Comparison of ENCODE assay signal across 8 cellular contexts in the genomic region with DNA sequence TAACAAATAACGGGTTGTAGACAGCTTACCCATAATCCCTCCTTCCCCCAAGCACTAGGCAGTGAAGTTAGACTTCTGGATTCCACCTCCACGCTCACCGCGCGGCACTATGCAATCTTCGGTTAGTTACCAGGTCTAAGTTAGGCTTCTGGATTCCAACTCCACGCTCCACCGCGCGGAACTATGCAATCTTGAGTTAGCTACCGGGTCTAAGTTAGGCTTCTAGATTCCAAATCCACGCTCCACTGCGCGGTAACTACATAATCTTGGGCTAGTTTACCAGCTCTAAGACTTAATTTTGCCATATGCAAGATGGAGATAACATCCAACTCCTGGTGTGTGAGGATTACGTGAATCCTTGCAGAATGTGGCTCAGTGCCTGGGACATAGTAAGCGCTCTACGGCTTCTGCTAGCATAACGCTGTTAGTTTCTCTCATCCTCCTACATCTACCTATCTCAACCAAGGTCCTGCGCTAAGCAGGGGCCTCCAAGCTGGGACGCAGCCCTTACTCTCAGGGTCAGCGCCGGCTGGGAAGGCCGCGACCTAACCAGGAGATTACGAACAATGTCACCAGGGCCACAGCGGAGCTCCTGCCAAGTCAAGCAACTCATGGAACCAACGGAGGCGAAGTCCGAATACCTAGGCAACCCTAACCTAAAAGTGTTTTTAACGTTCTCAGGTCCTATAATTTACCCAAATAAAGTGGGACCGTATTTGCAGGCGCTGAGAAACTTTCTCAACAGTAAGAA. TPM values are rescaled to one million over a fixed set of nuclear protein-coding genes. Genes with fewer than 3 reads are reported as not detected.
DNase-seq lines count a peak whose midpoint lies in the region; ATAC-seq and TF ChIP-seq lines count a peak whose summit lies in the region.

No MANE protein-coding gene starts in this region.

- peaks cover 54% of the 10 kb centered on the region for H3K36me3 ChIP-seq in BE2C
- H3K36me3 ChIP-seq in duodenal mucosa (ENCODE audit: control insufficient read depth in 1 of 2, insufficient read depth in 2 of 2, low read length in 2 of 2), result peaks cover 16 to 22% of the 10 kb centered on the region in 2 donors
- peaks cover 12% of the 10 kb centered on the region for H3K36me3 ChIP-seq in mesendoderm (ENCODE audit: control insufficient read depth, insufficient read depth, low read length)
- peaks cover 30% of the 10 kb centered on the region for H3K36me3 ChIP-seq in upper lobe of right lung

- H3K4me3 ChIP-seq in BE2C (ENCODE audit: low read depth, low read length), result peak overlapping the region; percentile 99
- peak overlapping the region; percentile 95 to 96 for H3K4me3 ChIP-seq in duodenal mucosa (ENCODE audit: low read depth in 1 of 2, low read length in 2 of 2)
- H3K4me3 ChIP-seq in mesendoderm (ENCODE audit: low read length), result peak overlapping the region; percentile 55
- peak overlapping the region; percentile 95 for H3K4me3 ChIP-seq in upper lobe of right lung

- WGBS in mesendoderm (ENCODE audit: extremely low coverage, insufficient coverage, low lambda C conversion rate), result no CpG with 5 or more reads among the region's 32 CpGs

- no peak overlapping the region for H2AK5ac ChIP-seq in mesendoderm (ENCODE audit: low read length)

- TF ChIP-seq CTCF in BE2C (IDR thresholded peaks at IDR 0.05; ENCODE audit: low read depth, low read length) (no peak), upper lobe of right lung (IDR thresholded peaks at IDR 0.05) (no peak)

- peak; percentile 26 for ATAC-seq in GM19025 (IDR thresholded peaks at IDR 0.05; ENCODE audit: low read depth, unreplicated experiment)
- peak; percentile 40 for ATAC-seq in HG03139 (IDR thresholded peaks at IDR 0.05; ENCODE audit: unreplicated experiment)
- ATAC-seq in upper lobe of right lung, result peak; percentile 48

- H3K4me2 ChIP-seq in mesendoderm (ENCODE audit: low read length), result peak overlapping the region; percentile 57

- no peak overlapping the region for H2BK15ac ChIP-seq in mesendoderm (replicated peaks; ENCODE audit: low read depth)

- H3K27ac ChIP-seq in duodenal mucosa (ENCODE audit: low read depth, low read length) (peak overlapping the region; percentile 85), mesendoderm (ENCODE audit: low read depth, low read length) (peak overlapping the region; percentile 8), upper lobe of right lung (peak overlapping the region; percentile 93)

- H3K56ac ChIP-seq in mesendoderm (ENCODE audit: low read length), result peak overlapping the region; percentile 90

- H4K8ac ChIP-seq in mesendoderm (ENCODE audit: low read depth, low read length), result no peak overlapping the region

- no peak overlapping the region for H2BK120ac ChIP-seq in mesendoderm (ENCODE audit: low read depth, low read length)

- peaks cover 3% of the 10 kb centered on the region for H3K79me1 ChIP-seq in mesendoderm (ENCODE audit: low read length)

- H3K18ac ChIP-seq in mesendoderm (ENCODE audit: low read length), result no peak overlapping the region

- no peak overlapping the region for H4K5ac ChIP-seq in mesendoderm (ENCODE audit: low read length)

- DNase-seq in BE2C (peak; percentile 47), SK-MEL-5 (ENCODE audit: low read depth, low spot score) (peak; percentile 28), mesendoderm (no peak), upper lobe of right lung (no peak), NCI-H2107 treated with DMSO at 0.1 percent for 48 hours (lab: John Stamatoyannopoulos, UW; ENCODE audit: unreplicated experiment) (no peak)

- no peaks in the 10 kb centered on the region for H3K4me1 ChIP-seq in BE2C
- H3K4me1 ChIP-seq in duodenal mucosa (ENCODE audit: control insufficient read depth in 1 of 2, insufficient read depth in 2 of 2, low read length in 2 of 2), result peaks cover 16 to 25% of the 10 kb centered on the region in 2 donors
- H3K4me1 ChIP-seq in mesendoderm (ENCODE audit: control insufficient read depth, low read depth, low read length), result no peaks in the 10 kb centered on the region
- peaks cover 23% of the 10 kb centered on the region for H3K4me1 ChIP-seq in upper lobe of right lung

- H3K9ac ChIP-seq in duodenal mucosa (ENCODE audit: low read depth in 1 of 2, low read length in 2 of 2) (peak overlapping the region; percentile 65 to 95), mesendoderm (ENCODE audit: low read length) (peak overlapping the region; percentile 83)

- H3K9me3 ChIP-seq in BE2C, result no peaks in the 10 kb centered on the region
- no peaks in the 10 kb centered on the region for H3K9me3 ChIP-seq in duodenal mucosa (ENCODE audit: control insufficient read depth in 1 of 2, low read length in 2 of 2)
- no peaks in the 10 kb centered on the region for H3K9me3 ChIP-seq in upper lobe of right lung

- H3K27me3 ChIP-seq in BE2C (no peaks in the 10 kb centered on the region), duodenal mucosa (ENCODE audit: control insufficient read depth in 1 of 2, insufficient read depth in 2 of 2, low read length in 2 of 2) (no peaks in the 10 kb centered on the region), mesendoderm (ENCODE audit: insufficient read depth, low read length, poor library complexity) (no peaks in the 10 kb centered on the region), upper lobe of right lung (no peaks in the 10 kb centered on the region)

- peak overlapping the region; percentile 3 for H3K23ac ChIP-seq in mesendoderm (ENCODE audit: low read length)

- intact Hi-C loops in upper lobe of right lung (cut with DNase I), result no loop called here

- in situ Hi-C loops in SK-MEL-5 (cut with HindIII; ENCODE audit: low pct_unique_long_range_greater_than_20kb, low sequenced_read_pairs), result no loop called here

- peak overlapping the region; percentile 28 for H3K4ac ChIP-seq in mesendoderm (ENCODE audit: low read depth, low read length)

- no peak overlapping the region for H2BK5ac ChIP-seq in mesendoderm (ENCODE audit: low read length)

- peaks cover 28% of the 10 kb centered on the region for H3K79me2 ChIP-seq in mesendoderm (ENCODE audit: control insufficient read depth, insufficient read depth, low read length)

RNA-seq across cellular contexts. Expression of a gene that starts 0.5 kb away (rescaled TPM):
- polyA plus RNA-seq in BE2C (2012; ENCODE audit: insufficient read depth, insufficient read length, low read depth), result 3,656 TPM
- 136 and 195 TPM in 2 replicates for total RNA-seq in SK-MEL-5 (2014; rRNA removed; shearing (Covaris generic))
- 749 and 862 TPM in 2 replicates for polyA plus RNA-seq in SK-MEL-5 (2015; cell fraction: cytosol; rRNA removed)
- polyA plus RNA-seq in SK-MEL-5 (2015; cell fraction: nucleus; rRNA removed), result 290 and 306 TPM in 2 replicates
- 3,171 TPM for polyA plus RNA-seq in mesendoderm (2013, experiment 1 of 2)
- 3,051 TPM for polyA plus RNA-seq in mesendoderm (2013, experiment 2 of 2)
- total RNA-seq in upper lobe of right lung, result 1,255 TPM

RNA-seq across cellular contexts. Expression of a gene that starts 38.0 kb away (rescaled TPM):
- 7.3 TPM for polyA plus RNA-seq in BE2C (2012; ENCODE audit: insufficient read depth, insufficient read length, low read depth)
- total RNA-seq in SK-MEL-5 (2014; rRNA removed; shearing (Covaris generic)), result 61.8 and 63.0 TPM in 2 replicates
- 42.0 and 65.2 TPM in 2 replicates for polyA plus RNA-seq in SK-MEL-5 (2015; cell fraction: cytosol; rRNA removed)
- 219 and 237 TPM in 2 replicates for polyA plus RNA-seq in SK-MEL-5 (2015; cell fraction: nucleus; rRNA removed)
- polyA plus RNA-seq in mesendoderm (2013, experiment 1 of 2), result 55.5 TPM
- polyA plus RNA-seq in mesendoderm (2013, experiment 2 of 2), result 58.0 TPM
- total RNA-seq in upper lobe of right lung, result 2.7 TPM

Comparison
In these comparisons a context has a peak if more than half of its experiments do, and no peak if none do; other contexts are left out.
1. DNase-seq: peak in BE2C (single experiment) and SK-MEL-5 (single experiment); none in mesendoderm (single experiment), upper lobe of right lung (single experiment) and NCI-H2107 treated with DMSO at 0.1 percent for 48 hours (single experiment).
2. H3K27ac ChIP-seq: peak in every context shown above with its lines; median percentile 93 in upper lobe of right lung; 85 in duodenal mucosa; 8 in mesendoderm.
3. RNA of a gene that starts 38.0 kb away (total RNA-seq): 61.8 to 63.0 TPM in SK-MEL-5; 2.7 TPM in upper lobe of right lung (single experiment); every median in the first group is over 10 times any median in the second.
4. Peak in every context shown above with its lines, with median percentiles within 50 percentile points of each other: H3K4me3 ChIP-seq and ATAC-seq.